Comparison of ENCODE assay signal across 9 cellular contexts in the genomic region with DNA sequence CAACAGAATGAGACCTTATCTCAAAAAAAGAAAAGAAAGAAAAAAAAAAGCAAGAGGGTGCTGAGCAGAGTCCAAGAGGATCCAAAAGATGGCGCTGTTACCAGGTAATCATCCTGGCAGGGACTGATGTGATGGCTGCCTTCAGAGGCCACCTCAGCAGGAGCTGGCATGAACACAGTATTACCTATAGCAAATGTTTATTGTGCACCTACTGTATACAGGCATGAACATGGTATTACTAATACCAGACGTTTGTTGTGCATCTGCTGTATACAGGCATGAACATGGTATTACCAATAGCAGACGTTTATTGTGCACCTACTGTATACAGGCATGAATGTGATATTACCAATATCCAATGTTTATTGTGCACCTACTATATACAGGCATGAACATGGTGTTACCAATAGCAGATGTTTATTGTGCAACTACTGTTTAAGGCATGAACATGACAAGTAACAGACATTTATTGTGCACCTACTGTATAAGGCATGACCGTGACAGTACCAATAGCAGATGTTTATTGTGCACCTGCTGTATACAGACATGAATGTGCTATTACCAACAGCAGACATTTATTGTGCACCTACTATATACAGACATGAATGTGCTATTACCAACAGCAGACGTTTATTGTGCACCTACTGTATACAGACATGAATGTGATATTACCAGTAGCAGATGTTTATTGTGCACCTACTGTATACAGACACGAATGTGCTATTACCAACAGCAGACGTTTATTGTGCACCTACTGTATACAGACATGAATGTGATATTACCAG.
A peak's percentile ranks its signal among the peaks of the same experiment; 100 is the strongest.
DNase-seq lines count a peak whose midpoint lies in the region; ATAC-seq, FAIRE-seq and TF ChIP-seq lines count a peak whose summit lies in the region.
"Had no signal": no experiment of that assay in that cellular context is flagged by ENCODE, and none has a peak within 500 bp of the region (broad histone marks: within the 10 kb centered on the region; RNA-seq: fewer than 3 reads in every experiment).

No MANE protein-coding gene starts in this region.

- H2BK5ac ChIP-seq in mesenchymal stem cell (ENCODE audit: low read depth, low read length, poor library complexity, severe bottlenecking): no peak overlapping the region

- TF ChIP-seq CTCF in VCaP (conservative IDR thresholded peaks at IDR 0.05) (peak; percentile 55), kidney (IDR thresholded peaks at IDR 0.05; ENCODE audit: borderline replicate concordance, extremely low read depth, insufficient read depth) (no peak)

- H3K27ac ChIP-seq in VCaP: no peak overlapping the region
- H3K27ac ChIP-seq in mesenchymal stem cell (ENCODE audit: low read length, poor library complexity, severe bottlenecking): no peak overlapping the region
- H3K27ac ChIP-seq in kidney (ENCODE audit: low read depth in 2 of 2, low read length in 2 of 2): no peak overlapping the region

- H3K36me3 ChIP-seq in mesenchymal stem cell (ENCODE audit: control insufficient read depth in 1 of 2, insufficient read depth in 2 of 2, low read depth in 1 of 2, low read length in 2 of 2) (peaks cover 24 to 39% of the 10 kb centered on the region in 2 experiments), kidney (ENCODE audit: control insufficient read depth in 1 of 2, insufficient read depth in 2 of 2, low read length in 2 of 2) (peaks cover 5 to 12% of the 10 kb centered on the region in 2 donors)

- H2AK5ac ChIP-seq in mesenchymal stem cell (ENCODE audit: low read length, severe bottlenecking): no peak overlapping the region

- intact Hi-C loops in kidney (cut with DNase I): no loop called here

- H3K23ac ChIP-seq in mesenchymal stem cell (ENCODE audit: low read length in 2 of 2): no peak overlapping the region

- H2AFZ ChIP-seq in mesenchymal stem cell (ENCODE audit: low read depth, low read length): no peak overlapping the region

- 90% methylated on average over 4 of the region's 7 CpGs for WGBS in mesenchymal stem cell

- H3K4me3 ChIP-seq in mesenchymal stem cell (ENCODE audit: insufficient read depth in 1 of 2, low read depth in 1 of 2, low read length in 2 of 2): no peak overlapping the region
- no peak overlapping the region for H3K4me3 ChIP-seq in kidney (ENCODE audit: low read length in 2 of 2)

- ATAC-seq in GM18517 (IDR thresholded peaks at IDR 0.05; ENCODE audit: unreplicated experiment): no peak

- no peak overlapping the region for H2BK15ac ChIP-seq in mesenchymal stem cell (ENCODE audit: low read depth, poor library complexity, severe bottlenecking)

- no peak overlapping the region for H2BK12ac ChIP-seq in mesenchymal stem cell (ENCODE audit: low read length in 2 of 2)

- DNase-seq in DMS 273 (lab: John Stamatoyannopoulos, UW; ENCODE audit: unreplicated experiment): peak; percentile 58
- no peak for DNase-seq in DMS 273 treated with DMSO at 0.1 percent for 48 hours (lab: John Stamatoyannopoulos, UW)
- peak; percentile 66 for DNase-seq in HuH-7 (ENCODE audit: low spot score)
- peak; percentile 20 for DNase-seq in mesenchymal stem cell
- DNase-seq in kidney: no peak
- no peak for DNase-seq in frontal cortex (ENCODE audit: low spot score in 2 of 2)

- no peak overlapping the region for H2BK120ac ChIP-seq in mesenchymal stem cell (ENCODE audit: low read depth, low read length)

- no peak overlapping the region for H3K4ac ChIP-seq in mesenchymal stem cell (ENCODE audit: low read depth in 1 of 2, low read length in 2 of 2)

- no peak overlapping the region for H3K14ac ChIP-seq in mesenchymal stem cell (ENCODE audit: low read length in 2 of 2)

- no peaks in the 10 kb centered on the region for H3K9me3 ChIP-seq in mesenchymal stem cell (ENCODE audit: control insufficient read depth, low read length)
- H3K9me3 ChIP-seq in kidney (ENCODE audit: control insufficient read depth in 1 of 2, low read length in 2 of 2): no peaks in the 10 kb centered on the region

- H3K9ac ChIP-seq in mesenchymal stem cell (ENCODE audit: low read length) (no peak overlapping the region), kidney (ENCODE audit: low read length in 2 of 2) (no peak overlapping the region)

- H3K27me3 ChIP-seq in mesenchymal stem cell (ENCODE audit: control insufficient read depth in 1 of 2, insufficient read depth in 1 of 2, low read length in 2 of 2): no peaks in the 10 kb centered on the region

- no peak overlapping the region for H4K91ac ChIP-seq in mesenchymal stem cell (ENCODE audit: low read length)

- H3K4me1 ChIP-seq in mesenchymal stem cell (ENCODE audit: control insufficient read depth, insufficient read depth, low read depth, low read length): peaks cover 15% of the 10 kb centered on the region
- no peaks in the 10 kb centered on the region for H3K4me1 ChIP-seq in kidney (ENCODE audit: control insufficient read depth in 1 of 2, insufficient read depth in 1 of 2, low read depth in 1 of 2, low read length in 2 of 2)

- peaks cover 25% of the 10 kb centered on the region for H3K79me1 ChIP-seq in mesenchymal stem cell (replicated peaks; ENCODE audit: low read length, poor library complexity, severe bottlenecking)

- H3K4me2 ChIP-seq in mesenchymal stem cell (ENCODE audit: low read length, poor library complexity, severe bottlenecking): no peak overlapping the region

- no peak overlapping the region for H3K18ac ChIP-seq in mesenchymal stem cell (ENCODE audit: low read depth in 1 of 2, low read length in 2 of 2)

- FAIRE-seq in kidney (lab: Jason Lieb, UNC) (no peak), frontal cortex (lab: Jason Lieb, UNC) (no peak)
- FAIRE-seq: A204.1 had no signal

- no peak overlapping the region for H4K8ac ChIP-seq in mesenchymal stem cell (ENCODE audit: low read length)

Comparison
In these comparisons a context has a peak if more than half of its experiments do, and no peak if none do; other contexts are left out.
1. DNase-seq: peak in DMS 273 (single experiment), HuH-7 (single experiment) and mesenchymal stem cell (single experiment); none in DMS 273 treated with DMSO at 0.1 percent for 48 hours (single experiment), kidney (single experiment) and frontal cortex (0 of 2).